9 cellular contexts compared by ENCODE assay signal in the genomic region with DNA sequence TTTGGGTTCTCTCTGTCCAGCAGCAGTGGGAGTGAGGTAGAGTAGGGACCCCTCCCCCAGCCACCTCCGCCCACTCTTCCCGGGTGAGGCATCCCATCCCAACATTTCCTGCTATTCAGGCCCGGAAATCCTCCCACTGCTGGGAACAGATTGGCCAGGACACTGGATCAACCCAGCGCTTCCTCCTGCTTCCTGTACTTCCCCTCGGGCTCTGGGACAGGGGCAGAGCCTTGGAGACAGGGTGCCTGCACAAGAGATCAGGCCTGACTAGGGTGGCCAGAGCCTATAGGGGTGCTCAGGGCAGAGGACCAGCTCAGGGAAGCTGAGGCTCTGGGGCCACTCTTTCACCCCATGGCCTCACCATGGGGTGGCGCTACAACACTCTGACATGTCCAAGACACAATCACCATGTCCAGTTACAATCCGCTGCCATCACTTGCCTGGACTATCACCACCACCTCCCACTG. TPM values are rescaled to one million over a fixed set of nuclear protein-coding genes. Genes with fewer than 3 reads are reported as not detected.
DNase-seq lines count a peak whose midpoint lies in the region; ATAC-seq and TF ChIP-seq lines count a peak whose summit lies in the region.
"Had no signal": no experiment of that assay in that cellular context is flagged by ENCODE, and none has a peak within 500 bp of the region (broad histone marks: within the 10 kb centered on the region; RNA-seq: fewer than 3 reads in every experiment).

No MANE protein-coding gene starts in this region.

- peak; percentile 46 for TF ChIP-seq CTCF in osteocyte (IDR thresholded peaks at IDR 0.05)

- peak; percentile 25 for DNase-seq in NK-92 treated with Interleukin-12 subunit alpha and Interleukin-12 subunit beta, amount 100 ng/mL, for 24 hours (lab: John Stamatoyannopoulos, UW)
- DNase-seq in NK-92 (lab: John Stamatoyannopoulos, UW; ENCODE audit: unreplicated experiment) (no peak), T-cell (peak in 1 of 34 experiments; percentile 25), osteocyte (ENCODE audit: extremely low spot score, unreplicated experiment) (no peak), NCI-H146 treated with DMSO at 0.1 percent for 48 hours (lab: John Stamatoyannopoulos, UW; ENCODE audit: unreplicated experiment) (no peak)

- POLR2A ChIA-PET in T-cell (lab: Charles Lee), result no interaction called here

- peak overlapping the region; percentile 27 to 35 for H3K27ac ChIP-seq in esophagus (ENCODE audit: low read depth in 2 of 2, low read length in 1 of 2)
- H3K27ac ChIP-seq: C4-2B had no signal

- no peaks in the 10 kb centered on the region for H3K27me3 ChIP-seq in esophagus (ENCODE audit: control insufficient read depth in 1 of 2, insufficient read depth in 2 of 2, low read length in 2 of 2)

- H3K4me3 Mint-ChIP-seq in T-cell, result no peak overlapping the region
- no peak overlapping the region for H3K4me3 Mint-ChIP-seq in osteocyte (ENCODE audit: unreplicated experiment)

- H3K27ac Mint-ChIP-seq in T-cell, result peak overlapping the region; percentile 61 to 75
- H3K27ac Mint-ChIP-seq in osteocyte (ENCODE audit: unreplicated experiment), result peak overlapping the region; percentile 60

- no peaks in the 10 kb centered on the region for H3K27me3 Mint-ChIP-seq in T-cell
- H3K27me3 Mint-ChIP-seq in osteocyte (ENCODE audit: unreplicated experiment), result no peaks in the 10 kb centered on the region

- peaks cover 65 to 70% (median 66%) of the 10 kb centered on the region in 3 donors for H3K4me1 Mint-ChIP-seq in T-cell
- peaks cover 69% of the 10 kb centered on the region for H3K4me1 Mint-ChIP-seq in osteocyte (ENCODE audit: unreplicated experiment)

- WGBS in esophagus, 2 donors, result 46 to 57% methylated on average over 7 of the region's 7 CpGs

- H3K36me3 ChIP-seq in esophagus (ENCODE audit: control insufficient read depth in 2 of 2, insufficient read depth in 2 of 2, low read length in 1 of 2), result no peaks in the 10 kb centered on the region

- H3K36me3 Mint-ChIP-seq in T-cell (peaks cover 39% of the 10 kb centered on the region), osteocyte (ENCODE audit: unreplicated experiment) (peaks cover 15% of the 10 kb centered on the region)

- H3K4me1 ChIP-seq in esophagus (ENCODE audit: control insufficient read depth in 2 of 2, insufficient read depth in 2 of 2, low read length in 1 of 2), result no peaks in the 10 kb centered on the region

- H3K9me3 Mint-ChIP-seq in T-cell, result no peaks in the 10 kb centered on the region
- no peaks in the 10 kb centered on the region for H3K9me3 Mint-ChIP-seq in osteocyte (ENCODE audit: unreplicated experiment)

- CTCF ChIA-PET in T-cell (lab: Charles Lee), result interaction anchor here in 1 of 2 donors (1.0 to 1.5 kb wide), 3 partner anchors 19 to 158 kb away, joined by 4 read pairs; partner anchors contain the start of gene TOR2A

- no peaks in the 10 kb centered on the region for H3K9me3 ChIP-seq in esophagus (ENCODE audit: control insufficient read depth in 2 of 2, insufficient read depth in 1 of 2, low read depth in 1 of 2, low read length in 1 of 2)

- ATAC-seq in T-cell (replicated peaks in 1 of 4) (peak in 3 of 4 experiments; percentile 30 to 51 (median 31)), HG02678 (IDR thresholded peaks at IDR 0.05; ENCODE audit: unreplicated experiment) (no peak), GM19452 (IDR thresholded peaks at IDR 0.05; ENCODE audit: unreplicated experiment) (no peak)

- no peak overlapping the region for H3K4me3 ChIP-seq in esophagus (ENCODE audit: low read depth in 1 of 2, low read length in 2 of 2)

RNA-seq across cellular contexts. Expression of gene SH2D3C, which starts 14.5 kb away (rescaled TPM):
- total RNA-seq in T-cell (10 to 100 TPM; 31.6 to 48.7 (median 47.7) TPM), osteocyte (19.3 and 20.4 TPM in 2 replicates)
- 1 to 10 TPM; 2.8 to 3.2 TPM for polyA plus RNA-seq in esophagus

RNA-seq across cellular contexts. Expression of gene CDK9, which starts 21.9 kb away (rescaled TPM):
- total RNA-seq in T-cell, result 100 to 1,000 TPM; 108 to 159 (median 147) TPM
- 10 to 100 TPM; 34.2 to 44.2 TPM for polyA plus RNA-seq in esophagus
- 78.0 and 78.5 TPM in 2 replicates for total RNA-seq in osteocyte

RNA-seq across cellular contexts. Expression of gene TOR2A, which starts 28.9 kb away (rescaled TPM):
- total RNA-seq in T-cell, result 10 to 100 TPM in 3 of 5 donors, 1 to 10 TPM in 2; 7.7 to 18.4 (median 15.5) TPM
- 10 to 100 TPM; 10.0 to 13.2 TPM for polyA plus RNA-seq in esophagus
- 9.3 and 11.5 TPM in 2 replicates for total RNA-seq in osteocyte

RNA-seq across cellular contexts. Expression of gene FPGS, which starts 38.7 kb away (rescaled TPM):
- total RNA-seq in T-cell, result 100 to 1,000 TPM in 3 of 5 donors, 10 to 100 TPM in 2; 78.4 to 151 (median 139) TPM
- polyA plus RNA-seq in esophagus, result 10 to 100 TPM; 28.7 to 31.5 TPM
- 58.7 and 65.1 TPM in 2 replicates for total RNA-seq in osteocyte

RNA-seq across cellular contexts. Expression of gene TTC16, which starts 48.1 kb away (rescaled TPM):
- total RNA-seq in T-cell, result 10 to 100 TPM in 1 of 5 donors, 1 to 10 TPM in 4; 4.6 to 31.8 (median 6.2) TPM
- under 1 TPM; 0.04 to 0.10 TPM for polyA plus RNA-seq in esophagus
- not detected in 2 replicates for total RNA-seq in osteocyte

Comparison
In these comparisons a context has a peak if more than half of its experiments do, and no peak if none do; other contexts are left out.
1. ATAC-seq: peak in T-cell (3 of 4); none in HG02678 (single experiment) and GM19452 (single experiment).